In the genomic region with DNA sequence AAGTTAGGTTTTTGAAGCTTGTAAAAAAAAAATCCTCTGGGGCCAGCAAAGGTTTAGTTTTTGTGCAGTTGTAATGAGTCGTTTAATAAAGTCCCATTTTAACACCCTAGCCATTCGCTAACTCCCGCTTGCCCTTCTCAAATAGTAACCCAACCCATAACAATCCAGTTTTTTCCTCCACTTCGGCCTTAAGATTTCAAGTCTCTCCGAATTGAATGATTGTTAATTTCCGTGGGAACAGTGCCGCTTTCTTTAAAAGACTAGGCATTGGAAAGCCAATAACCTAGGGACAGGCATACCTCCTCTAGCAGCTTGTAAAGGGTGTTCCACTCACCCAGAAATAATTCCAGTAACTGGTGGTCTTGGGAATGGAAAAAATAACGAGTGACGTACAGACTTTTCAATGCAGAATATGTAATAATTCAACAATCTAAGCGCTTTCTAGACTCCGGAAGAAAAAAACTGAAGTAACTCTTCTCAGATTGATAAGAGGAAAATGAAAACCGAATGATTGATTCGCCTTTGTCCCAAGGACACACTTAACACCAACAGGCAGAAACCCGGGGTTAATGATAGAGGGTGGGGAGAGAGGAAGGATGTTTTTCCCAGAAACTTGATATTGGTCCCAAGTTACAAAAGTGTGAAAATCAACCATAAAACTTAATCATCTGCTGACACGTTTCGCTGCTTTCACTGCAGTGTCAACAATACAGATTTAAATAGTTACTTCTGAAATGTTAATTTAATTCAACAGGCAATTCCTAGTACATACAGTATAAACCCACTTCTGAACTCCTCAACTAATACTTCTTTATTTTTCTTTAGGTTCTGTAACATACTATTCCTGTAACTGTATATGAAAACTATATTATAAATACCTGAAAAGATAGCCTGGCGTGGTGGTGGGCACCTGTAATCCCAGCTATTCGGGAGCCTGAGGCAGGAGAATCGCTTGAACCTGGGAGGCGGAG, we compare ENCODE assay signal across 8 cellular contexts. TPM values are rescaled to one million over a fixed set of nuclear protein-coding genes. Genes with fewer than 3 reads are reported as not detected.
DNase-seq lines count a peak whose midpoint lies in the region; ATAC-seq and TF ChIP-seq lines count a peak whose summit lies in the region.

No MANE protein-coding gene starts in this region.

- peak overlapping the region; percentile 85 for H3K9ac ChIP-seq in iPS-18a (ENCODE audit: low read length)

- H3K27ac ChIP-seq in iPS-18a (ENCODE audit: low read length), result peak overlapping the region; percentile 87

- TF ChIP-seq CTCF in WTC11 (IDR thresholded peaks at IDR 0.05), result no peak

- peak overlapping the region; percentile 89 for H3K27ac Mint-ChIP-seq in WTC11
- peak overlapping the region; percentile 92 for H3K27ac Mint-ChIP-seq in stimulated activated memory B cell treated with anti-CD40 and anti-IgM and Interleukin-4, amounts not matched to agents 10 μg/mL and 1 μg/mL and 100 μg/mL, for 72 hours

- peaks cover 9% of the 10 kb centered on the region for H3K36me3 Mint-ChIP-seq in WTC11
- H3K36me3 Mint-ChIP-seq in stimulated activated memory B cell treated with anti-CD40 and anti-IgM and Interleukin-4, amounts not matched to agents 10 μg/mL and 1 μg/mL and 100 μg/mL, for 72 hours, result no peaks in the 10 kb centered on the region

- H3K4me3 Mint-ChIP-seq in WTC11, result peak overlapping the region; percentile 99
- peak overlapping the region; percentile 99 for H3K4me3 Mint-ChIP-seq in stimulated activated memory B cell treated with anti-CD40 and anti-IgM and Interleukin-4, amounts not matched to agents 10 μg/mL and 1 μg/mL and 100 μg/mL, for 72 hours

- peak overlapping the region; percentile 99 for H3K4me3 ChIP-seq in iPS-18a (ENCODE audit: low read length)

- POLR2A ChIA-PET in WTC11 (lab: Charles Lee), result interaction anchor here (0.6 to 2.1 kb wide), 20 partner anchors 11 to 263 kb away, joined by 3 to 53 read pairs (median 7); partner anchors contain the start of gene DENND5B

- no peaks in the 10 kb centered on the region for H3K27me3 ChIP-seq in iPS-18a (ENCODE audit: control insufficient read depth, insufficient read depth, low read length)

- H3K9me3 Mint-ChIP-seq in WTC11, result no peaks in the 10 kb centered on the region
- H3K9me3 Mint-ChIP-seq in stimulated activated memory B cell treated with anti-CD40 and anti-IgM and Interleukin-4, amounts not matched to agents 10 μg/mL and 1 μg/mL and 100 μg/mL, for 72 hours, result no peaks in the 10 kb centered on the region

- CTCF ChIA-PET in WTC11 (lab: Charles Lee), result interaction anchor here (0.6 to 1.5 kb wide), 6 partner anchors 13 to 75 kb away, joined by 3 to 8 read pairs (median 4); no protein-coding TSS in a partner anchor

- peak; percentile 14 for DNase-seq in NCI-H510A treated with DMSO at 0.1 percent for 48 hours (lab: John Stamatoyannopoulos, UW)
- DNase-seq in NCI-H510A (lab: John Stamatoyannopoulos, UW), result no peak
- no peak for DNase-seq in WTC11 (ENCODE audit: low spot score)
- DNase-seq in NCI-H1436 (lab: John Stamatoyannopoulos, UW), result no peak
- no peak for DNase-seq in kidney glomerular epithelial cell (lab: John Stamatoyannopoulos, UW)

- H3K27me3 Mint-ChIP-seq in WTC11 (ENCODE audit: low read depth), result no peaks in the 10 kb centered on the region
- no peaks in the 10 kb centered on the region for H3K27me3 Mint-ChIP-seq in stimulated activated memory B cell treated with anti-CD40 and anti-IgM and Interleukin-4, amounts not matched to agents 10 μg/mL and 1 μg/mL and 100 μg/mL, for 72 hours

- H3K9me3 ChIP-seq in iPS-18a (ENCODE audit: control insufficient read depth, low read depth, low read length), result no peaks in the 10 kb centered on the region

- ATAC-seq in WTC11 (no peak), GM18502 (IDR thresholded peaks at IDR 0.05; ENCODE audit: poor library complexity, unreplicated experiment) (no peak)
- ATAC-seq in stimulated activated memory B cell treated with anti-CD40 and anti-IgM and Interleukin-4, amounts not matched to agents 10 μg/mL and 1 μg/mL and 100 μg/mL, for 72 hours, result no peak

- peaks cover 20% of the 10 kb centered on the region for H3K4me1 Mint-ChIP-seq in WTC11
- H3K4me1 Mint-ChIP-seq in stimulated activated memory B cell treated with anti-CD40 and anti-IgM and Interleukin-4, amounts not matched to agents 10 μg/mL and 1 μg/mL and 100 μg/mL, for 72 hours, result peaks cover 17% of the 10 kb centered on the region

- peaks cover 8% of the 10 kb centered on the region for H3K4me1 ChIP-seq in iPS-18a (ENCODE audit: control insufficient read depth, low read depth, low read length)

- no peaks in the 10 kb centered on the region for H3K36me3 ChIP-seq in iPS-18a (ENCODE audit: control insufficient read depth, low read depth, low read length)

TF ChIP-seq in WTC11, 78 proteins besides CTCF, POLR2A, EP300 and RAD21:
- TF ChIP-seq ZNF121 (CRISPR knock-in tag; IDR thresholded peaks at IDR 0.05), result no peak
- TF ChIP-seq USF1 (CRISPR knock-in tag; IDR thresholded peaks at IDR 0.05), result no peak
- no peak for TF ChIP-seq ZNF423 (CRISPR knock-in tag; IDR thresholded peaks at IDR 0.05)
- TF ChIP-seq ZBTB21 (CRISPR knock-in tag; IDR thresholded peaks at IDR 0.05; ENCODE audit: borderline replicate concordance), result no peak

RNA-seq across cellular contexts. Expression of gene SINHCAF, which starts 1.0 kb away (rescaled TPM):
- total RNA-seq in WTC11 (2021), result 407 to 438 TPM (median 424 TPM) in 3 replicates
